ENCODE assay signal across 2 cellular contexts in genomic region chr1:160367934-160368923, GRCh38.
TF ChIP-seq lines count a peak whose summit lies in the region.

No MANE protein-coding gene starts in this region.

TF ChIP-seq in IMR-90, 13 proteins besides CTCF, POLR2A, EP300 and RAD21:
- TF ChIP-seq BHLHE40 (IDR thresholded peaks at IDR 0.05; ENCODE audit: low read depth, low read length) (no peak), FOS (IDR thresholded peaks at IDR 0.05; ENCODE audit: low read depth, low read length) (no peak), CEBPB (IDR thresholded peaks at IDR 0.05; ENCODE audit: low read depth, low read length) (no peak)

TF ChIP-seq in HepG2, 621 proteins besides CTCF, POLR2A, EP300 and RAD21:
- TF ChIP-seq ZNF354B (CRISPR knock-in tag; IDR thresholded peaks at IDR 0.05): no peak
- TF ChIP-seq KLF12 (CRISPR knock-in tag; IDR thresholded peaks at IDR 0.05; ENCODE audit: borderline replicate concordance): no peak
- TF ChIP-seq CCAR2 (optimal IDR thresholded peaks at IDR 0.05; ENCODE audit: low read depth, low read length): no peak
- TF ChIP-seq DMAP1 (CRISPR knock-in tag; IDR thresholded peaks at IDR 0.05): no peak
- TF ChIP-seq TBP (CRISPR knock-in tag; IDR thresholded peaks at IDR 0.05): no peak
- TF ChIP-seq, protein P1, sequence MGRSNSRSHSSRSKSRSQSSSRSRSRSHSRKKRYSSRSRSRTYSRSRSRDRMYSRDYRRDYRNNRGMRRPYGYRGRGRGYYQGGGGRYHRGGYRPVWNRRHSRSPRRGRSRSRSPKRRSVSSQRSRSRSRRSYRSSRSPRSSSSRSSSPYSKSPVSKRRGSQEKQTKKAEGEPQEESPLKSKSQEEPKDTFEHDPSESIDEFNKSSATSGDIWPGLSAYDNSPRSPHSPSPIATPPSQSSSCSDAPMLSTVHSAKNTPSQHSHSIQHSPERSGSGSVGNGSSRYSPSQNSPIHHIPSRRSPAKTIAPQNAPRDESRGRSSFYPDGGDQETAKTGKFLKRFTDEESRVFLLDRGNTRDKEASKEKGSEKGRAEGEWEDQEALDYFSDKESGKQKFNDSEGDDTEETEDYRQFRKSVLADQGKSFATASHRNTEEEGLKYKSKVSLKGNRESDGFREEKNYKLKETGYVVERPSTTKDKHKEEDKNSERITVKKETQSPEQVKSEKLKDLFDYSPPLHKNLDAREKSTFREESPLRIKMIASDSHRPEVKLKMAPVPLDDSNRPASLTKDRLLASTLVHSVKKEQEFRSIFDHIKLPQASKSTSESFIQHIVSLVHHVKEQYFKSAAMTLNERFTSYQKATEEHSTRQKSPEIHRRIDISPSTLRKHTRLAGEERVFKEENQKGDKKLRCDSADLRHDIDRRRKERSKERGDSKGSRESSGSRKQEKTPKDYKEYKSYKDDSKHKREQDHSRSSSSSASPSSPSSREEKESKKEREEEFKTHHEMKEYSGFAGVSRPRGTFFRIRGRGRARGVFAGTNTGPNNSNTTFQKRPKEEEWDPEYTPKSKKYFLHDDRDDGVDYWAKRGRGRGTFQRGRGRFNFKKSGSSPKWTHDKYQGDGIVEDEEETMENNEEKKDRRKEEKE (IDR thresholded peaks at IDR 0.05): no peak
- no peak for TF ChIP-seq HCFC1 (IDR thresholded peaks at IDR 0.05; ENCODE audit: low read depth, low read length)
- no peak for TF ChIP-seq POLR2AphosphoS2 (IDR thresholded peaks at IDR 0.05; ENCODE audit: low read depth, low read length)
